ENCODE assay signal across 1 cellular context in genomic region chr9:131307974-131308373, GRCh38.
TF ChIP-seq lines count a peak whose summit lies in the region.

No MANE protein-coding gene starts in this region.

TF ChIP-seq in H1, 55 proteins besides CTCF, POLR2A, EP300 and RAD21 (continued from another document):
- TF ChIP-seq MAX (IDR thresholded peaks at IDR 0.05) = no peak
- no peak for TF ChIP-seq SIRT6 (IDR thresholded peaks at IDR 0.05; ENCODE audit: low read length)
- no peak for TF ChIP-seq POU5F1 (IDR thresholded peaks at IDR 0.05; ENCODE audit: low read depth, low read length)
- TF ChIP-seq TCF12 (IDR thresholded peaks at IDR 0.05; ENCODE audit: low read depth, low read length) = no peak
- no peak for TF ChIP-seq NRF1 (IDR thresholded peaks at IDR 0.05; ENCODE audit: low read depth, low read length)
- no peak for TF ChIP-seq EZH2 (IDR thresholded peaks at IDR 0.05; ENCODE audit: low read depth, low read length, severe bottlenecking)
- no peak for TF ChIP-seq SP4 (IDR thresholded peaks at IDR 0.05; ENCODE audit: low read length)
- no peak for TF ChIP-seq CEBPB (IDR thresholded peaks at IDR 0.05; ENCODE audit: low read depth, low read length)
- no peak for TF ChIP-seq SIX5 (IDR thresholded peaks at IDR 0.05; ENCODE audit: low read depth, low read length)
- TF ChIP-seq TAF7 (optimal IDR thresholded peaks at IDR 0.05; ENCODE audit: borderline replicate concordance, low read depth, low read length) = no peak
TF ChIP-seq in H1: peak in this region for 0.
